1 cellular context compared by ENCODE assay signal in the genomic region with DNA sequence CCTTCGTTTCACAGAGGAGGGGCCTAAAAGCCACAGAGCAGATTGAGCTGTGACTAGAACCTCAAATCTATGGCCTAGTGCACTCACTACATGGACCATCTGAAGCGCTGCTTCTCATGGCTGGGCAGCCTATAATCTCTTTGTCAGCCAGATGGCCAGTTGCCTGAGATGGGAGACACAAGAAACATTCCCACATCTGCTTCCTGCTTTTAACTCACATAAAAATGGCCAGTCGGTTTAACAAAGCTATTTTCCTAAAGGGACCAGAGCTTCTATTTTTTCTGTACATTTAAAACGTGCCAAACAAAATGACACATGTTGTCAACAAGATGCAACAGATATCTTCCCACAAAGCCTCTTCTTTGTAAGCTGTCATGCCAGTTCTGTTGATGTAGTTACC.
A peak's percentile ranks its signal among the peaks of the same experiment; 100 is the strongest.
TF ChIP-seq lines count a peak whose summit lies in the region.

No MANE protein-coding gene starts in this region.

TF ChIP-seq in HepG2, 621 proteins besides CTCF, POLR2A, EP300 and RAD21:
- TF ChIP-seq RXRA (CRISPR knock-in tag; IDR thresholded peaks at IDR 0.05) (no peak), AKAP8 (CRISPR knock-in tag; IDR thresholded peaks at IDR 0.05) (0 out of 2 replicates have a peak, but pooled peaks have one; percentile 1), SMAD1 (CRISPR knock-in tag; IDR thresholded peaks at IDR 0.05; ENCODE audit: borderline replicate concordance, low read depth) (no peak), ZFP36L1 (CRISPR knock-in tag; IDR thresholded peaks at IDR 0.05) (no peak), SATB2 (CRISPR knock-in tag; IDR thresholded peaks at IDR 0.05) (no peak), YY1 (IDR thresholded peaks at IDR 0.05; ENCODE audit: insufficient read depth, insufficient replicate concordance, low read depth, low read length) (no peak)
